Comparison of ENCODE assay signal across 1 cellular context in genomic region chr3:127590593-127591477, GRCh38.
TF ChIP-seq lines count a peak whose summit lies in the region.

TPRA1 (minus strand) TSS chr3:127590733; CDS start chr3:127580146, 10,587 bp downstream.

TF ChIP-seq in H1, 55 proteins besides CTCF, POLR2A, EP300 and RAD21 (continued from another document):
- TF ChIP-seq EZH2 (IDR thresholded peaks at IDR 0.05; ENCODE audit: low read depth, low read length, severe bottlenecking) = no peak
- TF ChIP-seq PHF8 (conservative IDR thresholded peaks at IDR 0.05; ENCODE audit: low read depth, low read length) = no peak; the same call in 1 of the 2 replicates
- TF ChIP-seq TEAD4 (IDR thresholded peaks at IDR 0.05; ENCODE audit: low read depth, low read length) = no peak
- TF ChIP-seq BCL11A (IDR thresholded peaks at IDR 0.05; ENCODE audit: low read depth in 2 of 2, low read length in 2 of 2) = no peak
- TF ChIP-seq CHD2 (IDR thresholded peaks at IDR 0.05; ENCODE audit: low read length) = peak; percentile 18; the same call in 1 of the 2 replicates
- peak; percentile 47 for TF ChIP-seq KDM4A (IDR thresholded peaks at IDR 0.05; ENCODE audit: low read depth, low read length, severe bottlenecking)
- TF ChIP-seq TCF12 (IDR thresholded peaks at IDR 0.05; ENCODE audit: low read depth, low read length) = 0 out of 2 replicates have a peak, but pooled peaks have one; percentile 50
- TF ChIP-seq BRCA1 (IDR thresholded peaks at IDR 0.05; ENCODE audit: low read depth, low read length) = no peak
- peak; percentile 67; the same call in 1 of the 2 replicates for TF ChIP-seq TBP (IDR thresholded peaks at IDR 0.05; ENCODE audit: low read depth, low read length)
- peak; percentile 89; the same call in 1 of the 2 replicates for TF ChIP-seq SP4 (IDR thresholded peaks at IDR 0.05; ENCODE audit: low read length)
- peak; percentile 59 for TF ChIP-seq ASH2L (IDR thresholded peaks at IDR 0.05; ENCODE audit: low read length)
- TF ChIP-seq ZNF274 (IDR thresholded peaks at IDR 0.05; ENCODE audit: borderline replicate concordance, extremely low read depth, low read length) = no peak
- no peak; the same call in 1 of the 2 replicates for TF ChIP-seq CEBPB (IDR thresholded peaks at IDR 0.05; ENCODE audit: low read depth, low read length)
- no peak for TF ChIP-seq HDAC6 (IDR thresholded peaks at IDR 0.05; ENCODE audit: low read depth, low read length)
- peak; percentile 39 for TF ChIP-seq MAX (IDR thresholded peaks at IDR 0.05)
- TF ChIP-seq EGR1 (IDR thresholded peaks at IDR 0.05; ENCODE audit: borderline replicate concordance, low read depth, low read length) = 0 out of 2 replicates have a peak, but pooled peaks have one; percentile 43
- no peak for TF ChIP-seq TAF7 (optimal IDR thresholded peaks at IDR 0.05; ENCODE audit: borderline replicate concordance, low read depth, low read length)
- peak; percentile 96 to 98 for TF ChIP-seq SIN3A (conservative IDR thresholded peaks at IDR 0.05 in 1 of 2, IDR thresholded peaks at IDR 0.05 in 1 of 2; ENCODE audit: low read depth in 1 of 2, low read length in 2 of 2)
- TF ChIP-seq SAP30 (IDR thresholded peaks at IDR 0.05; ENCODE audit: insufficient read depth, insufficient replicate concordance, low read length) = peak; percentile 72
- TF ChIP-seq E2F6 (IDR thresholded peaks at IDR 0.05) = no peak
- TF ChIP-seq TAF1 (IDR thresholded peaks at IDR 0.05; ENCODE audit: low read depth, low read length) = peak; percentile 68
- no peak for TF ChIP-seq NRF1 (IDR thresholded peaks at IDR 0.05; ENCODE audit: low read depth, low read length)
- TF ChIP-seq SP1 (IDR thresholded peaks at IDR 0.05; ENCODE audit: low read depth, low read length) = peak; percentile 98
TF ChIP-seq in H1: peak in this region for 15.
